Comparison of ENCODE assay signal across 1 cellular context in genomic region chr20:62208805-62209755, GRCh38.
A peak's percentile ranks its signal among the peaks of the same experiment; 100 is the strongest.
TF ChIP-seq lines count a peak whose summit lies in the region.

No MANE protein-coding gene starts in this region.

TF ChIP-seq in H1, 55 proteins besides CTCF, POLR2A, EP300 and RAD21:
- TF ChIP-seq E2F6 (IDR thresholded peaks at IDR 0.05) = no peak
- TF ChIP-seq PHF8 (conservative IDR thresholded peaks at IDR 0.05; ENCODE audit: low read depth, low read length) = no peak
- no peak for TF ChIP-seq JUN (IDR thresholded peaks at IDR 0.05; ENCODE audit: low read depth, low read length)
- TF ChIP-seq TAF7 (optimal IDR thresholded peaks at IDR 0.05; ENCODE audit: borderline replicate concordance, low read depth, low read length) = no peak
- no peak for TF ChIP-seq NRF1 (IDR thresholded peaks at IDR 0.05; ENCODE audit: low read depth, low read length)
- no peak for TF ChIP-seq BCL11A (IDR thresholded peaks at IDR 0.05; ENCODE audit: low read depth in 2 of 2, low read length in 2 of 2)
- no peak for TF ChIP-seq ASH2L (IDR thresholded peaks at IDR 0.05; ENCODE audit: low read length)
- no peak for TF ChIP-seq ATF3 (IDR thresholded peaks at IDR 0.05; ENCODE audit: insufficient read depth, low read depth, low read length)
- TF ChIP-seq RXRA (IDR thresholded peaks at IDR 0.05; ENCODE audit: insufficient read depth, low read depth, low read length) = no peak
- TF ChIP-seq BRCA1 (IDR thresholded peaks at IDR 0.05; ENCODE audit: low read depth, low read length) = no peak
- TF ChIP-seq KDM1A (IDR thresholded peaks at IDR 0.05; ENCODE audit: borderline replicate concordance, low read length) = no peak
- TF ChIP-seq TCF12 (IDR thresholded peaks at IDR 0.05; ENCODE audit: low read depth, low read length) = no peak
- TF ChIP-seq CHD1 (IDR thresholded peaks at IDR 0.05; ENCODE audit: low read depth, low read length) = no peak
- TF ChIP-seq YY1 (IDR thresholded peaks at IDR 0.05; ENCODE audit: low read depth, low read length) = 0 out of 2 replicates have a peak, but pooled peaks have one; percentile 10
- peak; percentile 63; the same call in 1 of the 2 replicates for TF ChIP-seq ATF2 (IDR thresholded peaks at IDR 0.05; ENCODE audit: low read length)
- TF ChIP-seq GTF2F1 (IDR thresholded peaks at IDR 0.05; ENCODE audit: borderline replicate concordance, low read depth, low read length) = no peak
- no peak for TF ChIP-seq ZNF274 (IDR thresholded peaks at IDR 0.05; ENCODE audit: borderline replicate concordance, extremely low read depth, low read length)
- no peak for TF ChIP-seq USF2 (IDR thresholded peaks at IDR 0.05; ENCODE audit: low read length)
- no peak for TF ChIP-seq KDM4A (IDR thresholded peaks at IDR 0.05; ENCODE audit: low read depth, low read length, severe bottlenecking)
- no peak for TF ChIP-seq TEAD4 (IDR thresholded peaks at IDR 0.05; ENCODE audit: low read depth, low read length)
- no peak for TF ChIP-seq BACH1 (IDR thresholded peaks at IDR 0.05; ENCODE audit: low read length)
- no peak for TF ChIP-seq POU5F1 (IDR thresholded peaks at IDR 0.05; ENCODE audit: low read depth, low read length)
- no peak for TF ChIP-seq FOSL1 (IDR thresholded peaks at IDR 0.05; ENCODE audit: insufficient read depth, low read depth, low read length)
- TF ChIP-seq GABPA (IDR thresholded peaks at IDR 0.05; ENCODE audit: borderline replicate concordance, insufficient read depth, low read length) = 0 out of 2 replicates have a peak, but pooled peaks have one; percentile 46
- no peak for TF ChIP-seq TAF1 (IDR thresholded peaks at IDR 0.05; ENCODE audit: low read depth, low read length)
- no peak for TF ChIP-seq MAFK (IDR thresholded peaks at IDR 0.05; ENCODE audit: low read depth, low read length)
- TF ChIP-seq CHD2 (IDR thresholded peaks at IDR 0.05; ENCODE audit: low read length) = no peak
- TF ChIP-seq SP1 (IDR thresholded peaks at IDR 0.05; ENCODE audit: low read depth, low read length) = no peak
- no peak for TF ChIP-seq SUZ12 (IDR thresholded peaks at IDR 0.05; ENCODE audit: low read length)
- no peak for TF ChIP-seq KDM5A (IDR thresholded peaks at IDR 0.05; ENCODE audit: low read length)
- no peak for TF ChIP-seq CEBPB (IDR thresholded peaks at IDR 0.05; ENCODE audit: low read depth, low read length)
- TF ChIP-seq SRF (IDR thresholded peaks at IDR 0.05; ENCODE audit: low read depth, low read length) = no peak
- no peak for TF ChIP-seq SIX5 (IDR thresholded peaks at IDR 0.05; ENCODE audit: low read depth, low read length)
- TF ChIP-seq CTBP2 (IDR thresholded peaks at IDR 0.05; ENCODE audit: borderline replicate concordance, insufficient read depth, insufficient read length, low read length) = no peak
- no peak for TF ChIP-seq CHD7 (IDR thresholded peaks at IDR 0.05; ENCODE audit: insufficient replicate concordance, low read length)
- TF ChIP-seq SIN3A (conservative IDR thresholded peaks at IDR 0.05 in 1 of 2, IDR thresholded peaks at IDR 0.05 in 1 of 2; ENCODE audit: low read depth in 1 of 2, low read length in 2 of 2) = peak in 1 of 2 experiments; percentile 69; a peak in 1 of 4 replicates
- peak; percentile 34; the same call in 1 of the 2 replicates for TF ChIP-seq TBP (IDR thresholded peaks at IDR 0.05; ENCODE audit: low read depth, low read length)
- 0 out of 2 replicates have a peak, but pooled peaks have one; percentile 30 for TF ChIP-seq MAX (IDR thresholded peaks at IDR 0.05)
- no peak for TF ChIP-seq JUND (IDR thresholded peaks at IDR 0.05; ENCODE audit: low read length)
- TF ChIP-seq CBX5 (IDR thresholded peaks at IDR 0.05; ENCODE audit: low read depth, low read length) = no peak
- no peak for TF ChIP-seq SAP30 (IDR thresholded peaks at IDR 0.05; ENCODE audit: insufficient read depth, insufficient replicate concordance, low read length)
- TF ChIP-seq RNF2 (IDR thresholded peaks at IDR 0.05; ENCODE audit: borderline replicate concordance, low read depth, low read length, missing control alignments, poor library complexity, severe bottlenecking) = no peak
- no peak for TF ChIP-seq CBX8 (IDR thresholded peaks at IDR 0.05; ENCODE audit: borderline replicate concordance, low read depth, low read length)
- TF ChIP-seq SP4 (IDR thresholded peaks at IDR 0.05; ENCODE audit: low read length) = no peak
- TF ChIP-seq SP2 (IDR thresholded peaks at IDR 0.05; ENCODE audit: low read length) = no peak
- no peak for TF ChIP-seq NANOG (IDR thresholded peaks at IDR 0.05; ENCODE audit: insufficient read depth, low read depth, low read length, poor library complexity, severe bottlenecking)
- peak; percentile 68 for TF ChIP-seq CREB1 (IDR thresholded peaks at IDR 0.05)
- no peak for TF ChIP-seq EGR1 (IDR thresholded peaks at IDR 0.05; ENCODE audit: borderline replicate concordance, low read depth, low read length)
- TF ChIP-seq HDAC2 (IDR thresholded peaks at IDR 0.05; ENCODE audit: borderline replicate concordance in 1 of 2, low read depth in 2 of 2, low read length in 2 of 2) = no peak
- TF ChIP-seq EZH2 (IDR thresholded peaks at IDR 0.05; ENCODE audit: low read depth, low read length, severe bottlenecking) = no peak
- no peak for TF ChIP-seq RBBP5 (IDR thresholded peaks at IDR 0.05; ENCODE audit: borderline replicate concordance, low read depth, low read length)
- no peak for TF ChIP-seq HDAC6 (IDR thresholded peaks at IDR 0.05; ENCODE audit: low read depth, low read length)
